Comparison of ENCODE assay signal across 40 cellular contexts in the genomic region with DNA sequence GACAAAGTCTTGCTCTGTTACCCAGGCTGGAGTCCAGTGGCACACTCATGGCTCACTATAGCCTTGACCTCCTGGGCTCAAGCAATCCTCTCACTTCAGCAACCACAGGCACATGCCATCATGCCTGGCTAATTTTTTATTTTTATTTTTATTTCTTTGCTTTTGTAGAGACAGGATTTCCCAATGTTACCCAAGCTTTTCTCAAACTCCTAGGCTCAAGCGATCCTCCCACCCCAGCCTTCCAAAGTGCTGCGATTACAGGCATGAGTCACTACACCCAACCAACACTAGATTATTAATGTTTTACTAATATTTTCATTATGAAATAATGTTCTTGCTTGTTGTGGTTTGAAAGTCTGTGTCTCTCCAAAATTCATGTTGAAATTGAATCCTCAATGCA. TPM values are rescaled to one million over a fixed set of nuclear protein-coding genes. Genes with fewer than 3 reads are reported as not detected.
"Had no signal": no experiment of that assay in that cellular context is flagged by ENCODE, and none has a peak within 500 bp of the region (broad histone marks: within the 10 kb centered on the region; RNA-seq: fewer than 3 reads in every experiment).

No MANE protein-coding gene starts in this region.

- H3K27ac ChIP-seq: adrenal gland, ascending aorta, breast epithelium, coronary artery, dorsolateral prefrontal cortex, esophagus muscularis mucosa, foreskin keratinocyte, gastrocnemius medialis, heart right ventricle, WERI-Rb-1 had no signal

- H3K27me3 ChIP-seq: adrenal gland, ascending aorta, breast epithelium, esophagus muscularis mucosa, foreskin keratinocyte, gastrocnemius medialis, heart right ventricle had no signal

- ATAC-seq: activated CD4-positive, CD25-positive, alpha-beta regulatory T cell treated with anti-CD3 and anti-CD28 coated beads, Interleukin-2, amount 50 U/mL, for 24 hours; activated CD8-positive, alpha-beta memory T cell treated with anti-CD3 and anti-CD28 coated beads, Interleukin-2, amount 10 ng/mL, durations not matched to agents 7 days and 5 days; activated CD8-positive, alpha-beta T cell treated with anti-CD3 and anti-CD28 coated beads, Interleukin-2, amount 10 ng/mL, durations not matched to agents 7 days and 5 days; activated naive CD8-positive, alpha-beta T cell treated with anti-CD3 and anti-CD28 coated beads, Interleukin-2, amount 50 U/mL, for 24 hours; foreskin keratinocyte; gastrocnemius medialis; heart right ventricle; T-helper 17 cell had no signal

- H3K36me3 ChIP-seq: adrenal gland, ascending aorta, breast epithelium, esophagus muscularis mucosa, gastrocnemius medialis, heart right ventricle, WERI-Rb-1 had no signal

- H3K9me3 Mint-ChIP-seq: activated B cell treated with CpG ODN at 0.5 μM for 24 hours; activated naive CD8-positive, alpha-beta T cell treated with anti-CD3 and anti-CD28 coated beads, Interleukin-2, amount 50 U/mL, for 24 hours had no signal

- H3K4me1 Mint-ChIP-seq: activated B cell treated with CpG ODN at 0.5 μM for 24 hours; activated CD8-positive, alpha-beta memory T cell treated with anti-CD3 and anti-CD28 coated beads, Interleukin-2, amount 10 ng/mL, durations not matched to agents 7 days and 5 days; activated naive CD4-positive, alpha-beta T cell treated with anti-CD3 and anti-CD28 coated beads, Interleukin-2, amount 50 U/mL, for 24 hours; activated naive CD8-positive, alpha-beta T cell treated with anti-CD3 and anti-CD28 coated beads for 36 hours; activated naive CD8-positive, alpha-beta T cell treated with anti-CD3 and anti-CD28 coated beads, Interleukin-2, amount 50 U/mL, for 24 hours; brain; central memory CD8-positive, alpha-beta T cell; endodermal cell; T-helper 17 cell had no signal

- H3K27me3 Mint-ChIP-seq: activated B cell treated with CpG ODN at 0.5 μM for 24 hours; activated CD8-positive, alpha-beta memory T cell treated with anti-CD3 and anti-CD28 coated beads, Interleukin-2, amount 10 ng/mL, durations not matched to agents 7 days and 5 days; activated naive CD4-positive, alpha-beta T cell treated with anti-CD3 and anti-CD28 coated beads, Interleukin-2, amount 50 U/mL, for 24 hours; activated naive CD8-positive, alpha-beta T cell treated with anti-CD3 and anti-CD28 coated beads for 36 hours; activated naive CD8-positive, alpha-beta T cell treated with anti-CD3 and anti-CD28 coated beads, Interleukin-2, amount 50 U/mL, for 24 hours; central memory CD8-positive, alpha-beta T cell; dendritic cell treated with granulocyte-macrophage colony-stimulating factor and Interleukin-4, amounts not matched to agents 40 ng/mL and 50 ng/mL, for 4 days; T-helper 17 cell had no signal

- H3K4me1 ChIP-seq: adrenal gland, ascending aorta, breast epithelium, esophagus muscularis mucosa, foreskin keratinocyte, gastrocnemius medialis, heart right ventricle had no signal

- H3K4me3 ChIP-seq: adrenal gland, ascending aorta, breast epithelium, coronary artery, dorsolateral prefrontal cortex, esophagus muscularis mucosa, gastrocnemius medialis, heart right ventricle had no signal

- H3K9me3 ChIP-seq: adrenal gland, ascending aorta, breast epithelium, esophagus muscularis mucosa, gastrocnemius medialis, heart right ventricle had no signal

- H3K36me3 Mint-ChIP-seq: activated CD8-positive, alpha-beta memory T cell treated with anti-CD3 and anti-CD28 coated beads, Interleukin-2, amount 10 ng/mL, durations not matched to agents 7 days and 5 days; activated naive CD4-positive, alpha-beta T cell treated with anti-CD3 and anti-CD28 coated beads, Interleukin-2, amount 50 U/mL, for 24 hours; activated naive CD8-positive, alpha-beta T cell treated with anti-CD3 and anti-CD28 coated beads for 36 hours; brain had no signal

- H3K4me3 Mint-ChIP-seq: activated B cell treated with CpG ODN at 0.5 μM for 24 hours; activated CD8-positive, alpha-beta memory T cell treated with anti-CD3 and anti-CD28 coated beads, Interleukin-2, amount 10 ng/mL, durations not matched to agents 7 days and 5 days; activated CD8-positive, alpha-beta T cell treated with anti-CD3 and anti-CD28 coated beads, Interleukin-2, amount 10 ng/mL, durations not matched to agents 7 days and 5 days; activated naive CD4-positive, alpha-beta T cell treated with anti-CD3 and anti-CD28 coated beads for 36 hours; activated naive CD4-positive, alpha-beta T cell treated with anti-CD3 and anti-CD28 coated beads, Interleukin-2, amount 50 U/mL, for 24 hours; activated naive CD8-positive, alpha-beta T cell treated with anti-CD3 and anti-CD28 coated beads for 36 hours; activated naive CD8-positive, alpha-beta T cell treated with anti-CD3 and anti-CD28 coated beads, Interleukin-2, amount 50 U/mL, for 24 hours; activated T-helper 1 cell treated with anti-CD3 and anti-CD28 coated beads, Interleukin-12 subunit alpha, Interleukin-12 subunit beta, Interleukin-2, Interleukin-4 antibody, amounts not matched to agents 30 ng/mL and 10 ng/mL and 1 ng/mL, durations not matched to agents 14 hours and 24 hours and 36 hours; brain; central memory CD8-positive, alpha-beta T cell; dendritic cell treated with granulocyte-macrophage colony-stimulating factor and Interleukin-4, amounts not matched to agents 40 ng/mL and 50 ng/mL, for 4 days; endodermal cell; T-helper 17 cell; T-helper 2 cell treated with Interferon-gamma antibody and Interleukin-4, amounts not matched to agents 5 μg/mL and 100 μg/mL, for 36 hours had no signal

- H3K27ac Mint-ChIP-seq: activated B cell treated with CpG ODN at 0.5 μM for 24 hours; activated CD8-positive, alpha-beta memory T cell treated with anti-CD3 and anti-CD28 coated beads, Interleukin-2, amount 10 ng/mL, durations not matched to agents 7 days and 5 days; activated CD8-positive, alpha-beta T cell treated with anti-CD3 and anti-CD28 coated beads, Interleukin-2, amount 10 ng/mL, durations not matched to agents 7 days and 5 days; activated naive CD4-positive, alpha-beta T cell treated with anti-CD3 and anti-CD28 coated beads for 36 hours; activated naive CD4-positive, alpha-beta T cell treated with anti-CD3 and anti-CD28 coated beads, Interleukin-2, amount 50 U/mL, for 24 hours; activated naive CD8-positive, alpha-beta T cell treated with anti-CD3 and anti-CD28 coated beads for 36 hours; activated naive CD8-positive, alpha-beta T cell treated with anti-CD3 and anti-CD28 coated beads, Interleukin-2, amount 50 U/mL, for 24 hours; activated T-helper 1 cell treated with anti-CD3 and anti-CD28 coated beads, Interleukin-12 subunit alpha, Interleukin-12 subunit beta, Interleukin-2, Interleukin-4 antibody, amounts not matched to agents 30 ng/mL and 10 ng/mL and 1 ng/mL, durations not matched to agents 14 hours and 24 hours and 36 hours; activated T-helper 2 cell treated with anti-CD3 and anti-CD28 coated beads, Interferon-gamma antibody, Interleukin-2, Interleukin-4, amounts not matched to agents 10 μg/mL and 5 μg/mL and 100 μg/mL, durations not matched to agents 14 hours and 24 hours and 36 hours; brain; dendritic cell treated with granulocyte-macrophage colony-stimulating factor and Interleukin-4, amounts not matched to agents 40 ng/mL and 50 ng/mL, for 4 days; endodermal cell; T-helper 17 cell; T-helper 2 cell treated with Interferon-gamma antibody and Interleukin-4, amounts not matched to agents 5 μg/mL and 100 μg/mL, for 36 hours had no signal

- DNase-seq: activated B cell treated with CpG ODN at 0.5 μM for 24 hours; activated CD4-positive, alpha-beta T cell treated with anti-CD3 and anti-CD28 coated beads for 48 hours; activated CD4-positive, alpha-beta T cell treated with anti-CD3 and anti-CD28 coated beads, Interleukin-2, amount 50 U/mL, for 1 hour; activated CD4-positive, alpha-beta T cell treated with anti-CD3 and anti-CD28 coated beads, Interleukin-2, amount 50 U/mL, for 48 hours; activated CD8-positive, alpha-beta memory T cell treated with anti-CD3 and anti-CD28 coated beads, Interleukin-2, amount 10 ng/mL, durations not matched to agents 7 days and 5 days; activated CD8-positive, alpha-beta memory T cell treated with anti-CD3 and anti-CD28 coated beads, Interleukin-2, amount 50 U/mL, for 4 hours; activated CD8-positive, alpha-beta T cell treated with anti-CD3 and anti-CD28 coated beads, Interleukin-2, amount 10 ng/mL, durations not matched to agents 7 days and 5 days; activated effector memory CD4-positive, alpha-beta T cell treated with anti-CD3 and anti-CD28 coated beads, Interleukin-2, amount 50 U/mL, for 16 hours; activated naive CD4-positive, alpha-beta T cell treated with anti-CD3 and anti-CD28 coated beads for 36 hours; activated naive CD8-positive, alpha-beta T cell treated with anti-CD3 and anti-CD28 coated beads for 36 hours; activated naive CD8-positive, alpha-beta T cell treated with anti-CD3 and anti-CD28 coated beads, Interleukin-2, amount 50 U/mL, for 24 hours; activated T-cell treated with anti-CD3 and anti-CD28 coated beads, Interleukin-2, amount 50 U/mL, for 1 hour; activated T-cell treated with anti-CD3 and anti-CD28 coated beads, Interleukin-2, amount 50 U/mL, for 48 hours; dorsolateral prefrontal cortex; effector memory CD4-positive, alpha-beta T cell; endodermal cell; erythroblast; foreskin keratinocyte; gastrocnemius medialis; heart right ventricle; T-helper 1 cell; T-helper 17 cell; T1000; WERI-Rb-1 had no signal

RNA-seq across cellular contexts. Expression of gene ACTRT1, which starts 5.2 kb away (rescaled TPM):
- total RNA-seq: activated B cell treated with CpG ODN at 0.5 μM for 24 hours; activated CD8-positive, alpha-beta memory T cell treated with anti-CD3 and anti-CD28 coated beads for 36 hours; activated CD8-positive, alpha-beta memory T cell treated with anti-CD3 and anti-CD28 coated beads, Interleukin-2, amount 10 ng/mL, durations not matched to agents 7 days and 5 days; activated CD8-positive, alpha-beta T cell treated with anti-CD3 and anti-CD28 coated beads, Interleukin-2, amount 10 ng/mL, durations not matched to agents 7 days and 5 days; activated naive CD4-positive, alpha-beta T cell treated with anti-CD3 and anti-CD28 coated beads for 36 hours; activated naive CD8-positive, alpha-beta T cell treated with anti-CD3 and anti-CD28 coated beads for 36 hours; activated T-helper 1 cell treated with anti-CD3 and anti-CD28 coated beads, Interleukin-12 subunit alpha, Interleukin-12 subunit beta, Interleukin-2, Interleukin-4 antibody, amounts not matched to agents 30 ng/mL and 10 ng/mL and 1 ng/mL, durations not matched to agents 14 hours and 24 hours and 36 hours; activated T-helper 2 cell treated with anti-CD3 and anti-CD28 coated beads, Interferon-gamma antibody, Interleukin-2, Interleukin-4, amounts not matched to agents 10 μg/mL and 5 μg/mL and 100 μg/mL, durations not matched to agents 14 hours and 24 hours and 36 hours; adrenal gland; ascending aorta; breast epithelium; cardiac septum; cerebellum; esophagus muscularis mucosa; foreskin keratinocyte; gastrocnemius medialis; heart right ventricle; T-helper 17 cell had no signal
